26 cellular contexts compared by ENCODE assay signal in the genomic region with DNA sequence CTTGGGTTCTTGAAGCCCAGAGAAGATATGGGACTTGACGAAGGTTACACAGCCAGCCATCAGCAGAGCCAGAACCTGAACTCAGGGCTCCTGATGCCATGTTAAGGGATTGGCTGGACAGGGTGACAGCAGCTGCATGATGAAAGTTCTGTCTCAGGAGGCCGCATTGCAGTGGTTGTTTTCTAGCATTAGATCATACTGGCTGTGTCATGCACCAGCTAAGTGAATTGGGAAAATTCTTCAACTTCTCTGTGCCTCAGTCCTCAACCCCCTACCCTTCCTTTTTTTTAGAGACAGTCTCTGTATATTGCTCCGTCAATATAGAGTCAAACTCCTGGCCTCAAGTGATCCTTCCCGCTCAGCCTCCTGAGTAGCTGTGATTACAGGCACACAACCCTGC. TPM values are rescaled to one million over a fixed set of nuclear protein-coding genes. Genes with fewer than 3 reads are reported as not detected.
DNase-seq lines count a peak whose midpoint lies in the region; ATAC-seq and TF ChIP-seq lines count a peak whose summit lies in the region.
"Had no signal": no experiment of that assay in that cellular context is flagged by ENCODE, and none has a peak within 500 bp of the region (broad histone marks: within the 10 kb centered on the region; RNA-seq: fewer than 3 reads in every experiment).

No MANE protein-coding gene starts in this region.

- peak overlapping the region in 1 of 2 donors; percentile 29 for H3K9ac ChIP-seq in stomach smooth muscle (ENCODE audit: low read length in 2 of 2)

- H3K27me3 Mint-ChIP-seq in activated naive CD4-positive, alpha-beta T cell treated with anti-CD3 and anti-CD28 coated beads, Interleukin-2, amount 10 ng/mL, durations not matched to agents 7 days and 5 days, result peaks cover 16% of the 10 kb centered on the region
- H3K27me3 Mint-ChIP-seq in activated B cell treated with CpG ODN at 0.5 μM for 24 hours, result peaks cover 4% of the 10 kb centered on the region
- H3K27me3 Mint-ChIP-seq: activated CD8-positive, alpha-beta memory T cell treated with anti-CD3 and anti-CD28 coated beads, Interleukin-2, amount 10 ng/mL, durations not matched to agents 7 days and 5 days; activated naive CD4-positive, alpha-beta T cell treated with anti-CD3 and anti-CD28 coated beads, Interleukin-2, amount 50 U/mL, for 24 hours; central memory CD8-positive, alpha-beta T cell had no signal

- H3K9me3 ChIP-seq in mesodermal cell (ENCODE audit: control insufficient read depth, low read length) (no peaks in the 10 kb centered on the region), stomach smooth muscle (ENCODE audit: control insufficient read depth in 2 of 2, low read length in 2 of 2) (no peaks in the 10 kb centered on the region)
- H3K9me3 ChIP-seq: A549, HAP-1, prostate gland, suprapubic skin, uterus had no signal

- peaks cover 5% of the 10 kb centered on the region for H3K36me3 Mint-ChIP-seq in activated naive CD4-positive, alpha-beta T cell treated with anti-CD3 and anti-CD28 coated beads, Interleukin-2, amount 10 ng/mL, durations not matched to agents 7 days and 5 days
- H3K36me3 Mint-ChIP-seq in activated naive CD4-positive, alpha-beta T cell treated with anti-CD3 and anti-CD28 coated beads, Interleukin-2, amount 50 U/mL, for 72 hours, result no peaks in the 10 kb centered on the region
- H3K36me3 Mint-ChIP-seq in activated B cell treated with CpG ODN at 0.5 μM for 24 hours (ENCODE audit: low read depth), result peaks cover 6% of the 10 kb centered on the region
- H3K36me3 Mint-ChIP-seq: activated naive CD4-positive, alpha-beta T cell treated with anti-CD3 and anti-CD28 coated beads, Interleukin-2, amount 50 U/mL, for 24 hours had no signal

- H3K36me3 ChIP-seq in mesodermal cell (ENCODE audit: control insufficient read depth, insufficient read depth, low read length) (no peaks in the 10 kb centered on the region), stomach smooth muscle (ENCODE audit: control insufficient read depth in 2 of 2, insufficient read depth in 2 of 2, low read length in 2 of 2) (peaks cover 1 to 7% of the 10 kb centered on the region in 2 donors)
- H3K36me3 ChIP-seq: prostate gland, uterus had no signal

- POLR2A ChIA-PET in activated B cell treated with CpG ODN at 0.5 μM for 24 hours (lab: Charles Lee), result interaction anchor here (0.6 to 3.1 kb wide), 3 partner anchors 12 to 66 kb away, joined by 3 to 11 read pairs (median 3); partner anchors contain the start of gene MALAT1

- H3K4me1 Mint-ChIP-seq in activated naive CD4-positive, alpha-beta T cell treated with anti-CD3 and anti-CD28 coated beads, Interleukin-2, amount 10 ng/mL, durations not matched to agents 7 days and 5 days, result peaks cover 63% of the 10 kb centered on the region
- H3K4me1 Mint-ChIP-seq in activated B cell treated with CpG ODN at 0.5 μM for 24 hours, result peaks cover 38% of the 10 kb centered on the region

- no peak for DNase-seq in activated naive CD4-positive, alpha-beta T cell treated with anti-CD3 and anti-CD28 coated beads, Interleukin-2, amount 10 ng/mL, durations not matched to agents 7 days and 5 days
- no peak for DNase-seq in activated naive CD4-positive, alpha-beta T cell treated with anti-CD3 and anti-CD28 coated beads, Interleukin-2, amount 50 U/mL, for 72 hours (ENCODE audit: low spot score in 2 of 2)
- DNase-seq in activated B cell treated with CpG ODN at 0.5 μM for 24 hours, result no peak
- no peak for DNase-seq in pons (ENCODE audit: low spot score)
- no peak for DNase-seq in NCI-H526 treated with DMSO at 0.1 percent for 48 hours (lab: John Stamatoyannopoulos, UW)
- no peak for DNase-seq in NCI-H187 (lab: John Stamatoyannopoulos, UW)
- DNase-seq: activated CD8-positive, alpha-beta memory T cell treated with anti-CD3 and anti-CD28 coated beads, Interleukin-2, amount 10 ng/mL, durations not matched to agents 7 days and 5 days; kidney; NCI-H1105 treated with DMSO at 0.1 percent for 48 hours; NCI-H2081 treated with DMSO at 0.1 percent for 48 hours; NCI-H345; NCI-H774; uterus had no signal

- WGBS in mesodermal cell (ENCODE audit: insufficient coverage in 2 of 2), 2 experiments, result 96 to 100% methylated on average over 4 of the region's 4 CpGs

- H3K27ac Mint-ChIP-seq in activated naive CD4-positive, alpha-beta T cell treated with anti-CD3 and anti-CD28 coated beads, Interleukin-2, amount 10 ng/mL, durations not matched to agents 7 days and 5 days, result peak overlapping the region; percentile 40
- peak overlapping the region in 1 of 2 donors; percentile 16 for H3K27ac Mint-ChIP-seq in activated naive CD4-positive, alpha-beta T cell treated with anti-CD3 and anti-CD28 coated beads, Interleukin-2, amount 50 U/mL, for 72 hours
- H3K27ac Mint-ChIP-seq in activated B cell treated with CpG ODN at 0.5 μM for 24 hours, result peak overlapping the region; percentile 35
- H3K27ac Mint-ChIP-seq: activated CD8-positive, alpha-beta memory T cell treated with anti-CD3 and anti-CD28 coated beads, Interleukin-2, amount 10 ng/mL, durations not matched to agents 7 days and 5 days; activated T-helper 1 cell treated with anti-CD3 and anti-CD28 coated beads, Interleukin-12 subunit alpha, Interleukin-12 subunit beta, Interleukin-2, Interleukin-4 antibody, amounts not matched to agents 30 ng/mL and 10 ng/mL and 1 ng/mL, durations not matched to agents 14 hours and 24 hours and 36 hours had no signal

- H3K4me3 Mint-ChIP-seq in activated naive CD4-positive, alpha-beta T cell treated with anti-CD3 and anti-CD28 coated beads, Interleukin-2, amount 10 ng/mL, durations not matched to agents 7 days and 5 days, result no peak overlapping the region
- H3K4me3 Mint-ChIP-seq in activated B cell treated with CpG ODN at 0.5 μM for 24 hours, result no peak overlapping the region
- H3K4me3 Mint-ChIP-seq: activated CD8-positive, alpha-beta memory T cell treated with anti-CD3 and anti-CD28 coated beads, Interleukin-2, amount 10 ng/mL, durations not matched to agents 7 days and 5 days; activated naive CD4-positive, alpha-beta T cell treated with anti-CD3 and anti-CD28 coated beads, Interleukin-2, amount 50 U/mL, for 24 hours; activated T-helper 1 cell treated with anti-CD3 and anti-CD28 coated beads, Interleukin-12 subunit alpha, Interleukin-12 subunit beta, Interleukin-2, Interleukin-4 antibody, amounts not matched to agents 30 ng/mL and 10 ng/mL and 1 ng/mL, durations not matched to agents 14 hours and 24 hours and 36 hours; central memory CD8-positive, alpha-beta T cell had no signal

- peak overlapping the region; percentile 32 for H3K27ac ChIP-seq in mesodermal cell (ENCODE audit: low read depth, low read length, severe bottlenecking)
- peak overlapping the region; percentile 31 for H3K27ac ChIP-seq in stomach smooth muscle (ENCODE audit: low read length)
- H3K27ac ChIP-seq: A549, prostate gland, suprapubic skin had no signal

- TF ChIP-seq CTCF in activated B cell treated with CpG ODN at 0.5 μM for 24 hours (IDR thresholded peaks at IDR 0.05), result no peak

- H3K9me3 Mint-ChIP-seq in activated naive CD4-positive, alpha-beta T cell treated with anti-CD3 and anti-CD28 coated beads, Interleukin-2, amount 10 ng/mL, durations not matched to agents 7 days and 5 days, result no peaks in the 10 kb centered on the region
- no peaks in the 10 kb centered on the region for H3K9me3 Mint-ChIP-seq in activated naive CD4-positive, alpha-beta T cell treated with anti-CD3 and anti-CD28 coated beads, Interleukin-2, amount 50 U/mL, for 72 hours
- H3K9me3 Mint-ChIP-seq in activated B cell treated with CpG ODN at 0.5 μM for 24 hours, result no peaks in the 10 kb centered on the region
- H3K9me3 Mint-ChIP-seq: activated naive CD4-positive, alpha-beta T cell treated with anti-CD3 and anti-CD28 coated beads, Interleukin-2, amount 50 U/mL, for 24 hours; activated T-helper 1 cell treated with anti-CD3 and anti-CD28 coated beads, Interleukin-12 subunit alpha, Interleukin-12 subunit beta, Interleukin-2, Interleukin-4 antibody, amounts not matched to agents 30 ng/mL and 10 ng/mL and 1 ng/mL, durations not matched to agents 14 hours and 24 hours and 36 hours; central memory CD8-positive, alpha-beta T cell had no signal

- no peaks in the 10 kb centered on the region for H3K27me3 ChIP-seq in stomach smooth muscle (ENCODE audit: control insufficient read depth in 1 of 2, insufficient read depth in 2 of 2, low read length in 2 of 2)
- H3K27me3 ChIP-seq: suprapubic skin, uterus had no signal

- CTCF ChIA-PET in activated naive CD4-positive, alpha-beta T cell treated with anti-CD3 and anti-CD28 coated beads, Interleukin-2, amount 10 ng/mL, durations not matched to agents 7 days and 5 days (lab: Charles Lee), result interaction anchor here (0.9 kb wide), 1 partner anchor 12 kb away, joined by 3 read pairs; no protein-coding TSS in a partner anchor
- CTCF ChIA-PET in activated B cell treated with CpG ODN at 0.5 μM for 24 hours (lab: Charles Lee), result interaction anchor here (1.0 to 2.8 kb wide), 2 partner anchors 11 to 23 kb away, joined by 3 to 12 read pairs; no protein-coding TSS in a partner anchor

- peaks cover 30% of the 10 kb centered on the region for H3K4me1 ChIP-seq in mesodermal cell (ENCODE audit: control insufficient read depth, insufficient read depth, low read length, poor library complexity, severe bottlenecking)
- H3K4me1 ChIP-seq in stomach smooth muscle (ENCODE audit: control insufficient read depth, insufficient read depth, low read length), result peaks cover 40% of the 10 kb centered on the region

- intact Hi-C loops in activated B cell treated with CpG ODN at 0.5 μM for 24 hours (cut with micrococcal nuclease), result no loop called here

- H3K4me3 ChIP-seq in mesodermal cell (ENCODE audit: extremely low read depth, insufficient read depth, low read length, poor library complexity, severe bottlenecking), result no peak overlapping the region
- no peak overlapping the region for H3K4me3 ChIP-seq in stomach smooth muscle (ENCODE audit: low read length in 2 of 2)
- H3K4me3 ChIP-seq: A549, HAP-1, prostate gland, suprapubic skin, uterus had no signal

- no peak for ATAC-seq in activated naive CD4-positive, alpha-beta T cell treated with anti-CD3 and anti-CD28 coated beads, Interleukin-2, amount 50 U/mL, for 72 hours
- no peak for ATAC-seq in activated B cell treated with CpG ODN at 0.5 μM for 24 hours (ENCODE audit: low read depth)
- ATAC-seq: A549; activated CD4-positive, CD25-positive, alpha-beta regulatory T cell treated with anti-CD3 and anti-CD28 coated beads, Interleukin-2, amount 50 U/mL, for 24 hours; activated CD8-positive, alpha-beta memory T cell treated with anti-CD3 and anti-CD28 coated beads, Interleukin-2, amount 10 ng/mL, durations not matched to agents 7 days and 5 days; Right ventricle myocardium inferior had no signal

RNA-seq across cellular contexts. Expression of gene LTBP3, which starts 5.4 kb away (rescaled TPM):
- total RNA-seq in activated naive CD4-positive, alpha-beta T cell treated with anti-CD3 and anti-CD28 coated beads, Interleukin-2, amount 50 U/mL, for 72 hours, result 10 to 100 TPM; 66.6 to 90.4 TPM
- 25.0 and 25.3 TPM in 2 replicates for total RNA-seq in activated B cell treated with CpG ODN at 0.5 μM for 24 hours
- 24.9 TPM for polyA plus RNA-seq in mesodermal cell (2013, experiment 1 of 2)
- polyA plus RNA-seq in mesodermal cell (2013, experiment 2 of 2), result 23.5 TPM

RNA-seq across cellular contexts. Expression of gene ZNRD2, which starts 6.7 kb away (rescaled TPM):
- 10 to 100 TPM; 35.9 to 44.3 TPM for total RNA-seq in activated naive CD4-positive, alpha-beta T cell treated with anti-CD3 and anti-CD28 coated beads, Interleukin-2, amount 50 U/mL, for 72 hours
- 40.9 and 41.0 TPM in 2 replicates for total RNA-seq in activated B cell treated with CpG ODN at 0.5 μM for 24 hours
- 59.5 TPM for polyA plus RNA-seq in mesodermal cell (2013, experiment 1 of 2)
- 49.2 TPM for polyA plus RNA-seq in mesodermal cell (2013, experiment 2 of 2)

RNA-seq across cellular contexts. Expression of gene FAM89B, which starts 8.7 kb away (rescaled TPM):
- total RNA-seq in activated naive CD4-positive, alpha-beta T cell treated with anti-CD3 and anti-CD28 coated beads, Interleukin-2, amount 50 U/mL, for 72 hours, result 10 to 100 TPM; 32.6 to 47.1 TPM
- 19.1 and 21.6 TPM in 2 replicates for total RNA-seq in activated B cell treated with CpG ODN at 0.5 μM for 24 hours
- 52.9 TPM for polyA plus RNA-seq in mesodermal cell (2013, experiment 1 of 2)
- polyA plus RNA-seq in mesodermal cell (2013, experiment 2 of 2), result 41.6 TPM

RNA-seq across cellular contexts. Expression of gene EHBP1L1, which starts 12.2 kb away (rescaled TPM):
- 100 to 1,000 TPM; 101 to 144 TPM for total RNA-seq in activated naive CD4-positive, alpha-beta T cell treated with anti-CD3 and anti-CD28 coated beads, Interleukin-2, amount 50 U/mL, for 72 hours
- total RNA-seq in activated B cell treated with CpG ODN at 0.5 μM for 24 hours, result 143 and 163 TPM in 2 replicates
- 18.8 TPM for polyA plus RNA-seq in mesodermal cell (2013, experiment 1 of 2)
- polyA plus RNA-seq in mesodermal cell (2013, experiment 2 of 2), result 18.2 TPM

RNA-seq across cellular contexts. Expression of gene KCNK7, which starts 32.0 kb away (rescaled TPM):
- total RNA-seq in activated naive CD4-positive, alpha-beta T cell treated with anti-CD3 and anti-CD28 coated beads, Interleukin-2, amount 50 U/mL, for 72 hours, result under 1 TPM; 0.66 to 0.74 TPM
- total RNA-seq in activated B cell treated with CpG ODN at 0.5 μM for 24 hours, result 1.0 and 1.1 TPM in 2 replicates
- not detected for polyA plus RNA-seq in mesodermal cell (2013, experiment 1 of 2)
- polyA plus RNA-seq in mesodermal cell (2013, experiment 2 of 2), result not detected
- total RNA-seq: Daoy, skeletal muscle tissue had no signal
